ENCODE assay signal across 17 cellular contexts in genomic region chr2:28782423-28782822, GRCh38.
"Had no signal": no experiment of that assay in that cellular context is flagged by ENCODE, and none has a peak within 500 bp of the region (broad histone marks: within the 10 kb centered on the region; RNA-seq: fewer than 3 reads in every experiment).

No MANE protein-coding gene starts in this region.

- H3K9me3 Mint-ChIP-seq: nephron; stimulated activated naive CD8-positive, alpha-beta T cell treated with anti-CD3 and anti-CD28 coated beads, Interleukin-15, Interleukin-2, amounts not matched to agents 100 ng/mL and 50 ng/mL, for 24 hours; type B pancreatic cell had no signal

- H3K4me3 Mint-ChIP-seq: activated CD8-positive, alpha-beta T cell treated with anti-CD3 and anti-CD28 coated beads, Interleukin-2, amount 10 ng/mL, durations not matched to agents 7 days and 5 days; nephron; stimulated activated naive CD8-positive, alpha-beta T cell treated with anti-CD3 and anti-CD28 coated beads, Interleukin-15, Interleukin-2, amounts not matched to agents 100 ng/mL and 50 ng/mL, for 24 hours; type B pancreatic cell had no signal

- H3K4me1 ChIP-seq: lower lobe of right lung, right atrium auricular region, suprapubic skin had no signal

- H3K4me3 ChIP-seq: esophagus muscularis mucosa, lower lobe of right lung, mucosa of descending colon, right atrium auricular region, suprapubic skin had no signal

- H3K27me3 ChIP-seq: esophagus muscularis mucosa, right atrium auricular region, suprapubic skin had no signal

- ATAC-seq: activated CD8-positive, alpha-beta T cell treated with anti-CD3 and anti-CD28 coated beads, Interleukin-2, amount 10 ng/mL, durations not matched to agents 7 days and 5 days; mucosa of descending colon had no signal

- H3K27ac Mint-ChIP-seq: activated CD8-positive, alpha-beta T cell treated with anti-CD3 and anti-CD28 coated beads, Interleukin-2, amount 10 ng/mL, durations not matched to agents 7 days and 5 days; nephron; progenitor cell of endocrine pancreas; stimulated activated naive CD8-positive, alpha-beta T cell treated with anti-CD3 and anti-CD28 coated beads, Interleukin-15, Interleukin-2, amounts not matched to agents 100 ng/mL and 50 ng/mL, for 24 hours; type B pancreatic cell had no signal

- H3K4me1 Mint-ChIP-seq: nephron had no signal

- H3K27ac ChIP-seq: lower lobe of right lung, right atrium auricular region, suprapubic skin had no signal

- DNase-seq: activated CD4-positive, alpha-beta T cell treated with anti-CD3 and anti-CD28 coated beads for 4 hours; activated CD8-positive, alpha-beta memory T cell treated with anti-CD3 and anti-CD28 coated beads, Interleukin-2, amount 50 U/mL, for 4 hours; activated CD8-positive, alpha-beta T cell treated with anti-CD3 and anti-CD28 coated beads, Interleukin-2, amount 10 ng/mL, durations not matched to agents 7 days and 5 days; aorta; lower lobe of right lung; mucosa of descending colon; occipital lobe; small intestine; stimulated activated CD4-positive, alpha-beta T cell treated with anti-CD3 and anti-CD28 coated beads, Interleukin-4, amount 100 ng/mL, for 4 hours; T-helper 2 cell had no signal

- H3K9me3 ChIP-seq: esophagus muscularis mucosa, lower lobe of right lung, mucosa of descending colon, right atrium auricular region, suprapubic skin had no signal

- H3K27me3 Mint-ChIP-seq: progenitor cell of endocrine pancreas; stimulated activated naive CD8-positive, alpha-beta T cell treated with anti-CD3 and anti-CD28 coated beads, Interleukin-15, Interleukin-2, amounts not matched to agents 100 ng/mL and 50 ng/mL, for 24 hours; type B pancreatic cell had no signal
